8 cellular contexts compared by ENCODE assay signal in the genomic region with DNA sequence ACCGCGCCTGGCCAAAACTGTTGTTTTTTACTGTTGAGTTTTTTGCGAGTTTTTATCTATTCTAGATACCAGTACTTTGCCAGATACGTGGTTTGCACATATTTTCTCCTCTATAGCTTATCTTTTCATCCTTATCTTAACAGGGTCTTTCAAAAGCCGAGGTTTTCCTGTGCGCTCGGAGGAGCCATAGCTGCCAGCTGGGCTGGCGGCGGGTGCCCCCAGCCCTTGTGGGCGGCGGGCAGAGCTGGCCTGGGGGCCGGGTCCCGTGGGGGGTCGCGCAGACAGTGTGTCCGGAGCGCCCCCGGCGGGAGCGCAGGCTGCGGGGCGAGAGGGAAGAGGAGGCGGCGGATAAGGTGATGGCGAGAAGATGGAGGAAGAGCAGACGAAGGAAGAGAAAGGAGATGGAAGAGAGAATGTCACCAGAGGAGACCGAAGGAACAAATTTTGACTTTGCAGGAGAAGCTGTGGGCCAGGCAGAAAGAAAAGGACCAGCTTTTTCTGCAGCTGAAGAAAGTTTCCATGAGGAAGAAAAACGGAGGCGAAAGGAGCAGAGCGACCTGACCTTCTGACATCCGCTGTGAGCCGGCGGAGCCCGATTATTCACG. TPM values are rescaled to one million over a fixed set of nuclear protein-coding genes. Genes with fewer than 3 reads are reported as not detected.
DNase-seq lines count a peak whose midpoint lies in the region; ATAC-seq and TF ChIP-seq lines count a peak whose summit lies in the region.

No MANE protein-coding gene starts in this region.

- H3K36me3 Mint-ChIP-seq in Caco-2 (ENCODE audit: insufficient read depth, unreplicated experiment), result no peaks in the 10 kb centered on the region
- H3K36me3 Mint-ChIP-seq in chondrocyte (ENCODE audit: low read depth), result no peaks in the 10 kb centered on the region
- H3K36me3 Mint-ChIP-seq in naive thymus-derived CD8-positive, alpha-beta T cell, result peaks cover 0 to 1% (median 0%) of the 10 kb centered on the region in 3 donors

- no peaks in the 10 kb centered on the region for H3K27me3 ChIP-seq in Caco-2 (replicated peaks; ENCODE audit: control insufficient read depth, insufficient read depth, low read length)

- DNase-seq in Caco-2 (no peak), chondrocyte (ENCODE audit: low spot score) (no peak), kidney glomerular epithelial cell (lab: John Stamatoyannopoulos, UW) (no peak)
- peak in 6 of 10 donors; percentile 1 to 63 (median 52) for DNase-seq in naive thymus-derived CD8-positive, alpha-beta T cell
- DNase-seq in NK-92 treated with Interleukin-12 subunit alpha and Interleukin-12 subunit beta, amount 100 ng/mL, for 24 hours (lab: John Stamatoyannopoulos, UW), result no peak
- no peak for DNase-seq in activated CD4-positive, alpha-beta T cell treated with anti-CD3 and anti-CD28 coated beads for 4 hours

- no peaks in the 10 kb centered on the region for H3K4me1 Mint-ChIP-seq in Caco-2 (ENCODE audit: low read depth, unreplicated experiment)
- peaks cover 9% of the 10 kb centered on the region for H3K4me1 Mint-ChIP-seq in chondrocyte (ENCODE audit: low read depth)
- peaks cover 7 to 18% (median 17%) of the 10 kb centered on the region in 4 donors for H3K4me1 Mint-ChIP-seq in naive thymus-derived CD8-positive, alpha-beta T cell

- peak; percentile 42 for ATAC-seq in GM19438 (IDR thresholded peaks at IDR 0.05; ENCODE audit: low read depth, unreplicated experiment)
- peak; percentile 10 for ATAC-seq in HG03521 (IDR thresholded peaks at IDR 0.05; ENCODE audit: unreplicated experiment)
- peak; percentile 50 to 62 for ATAC-seq in naive thymus-derived CD8-positive, alpha-beta T cell

- intact Hi-C loops in Caco-2 (cut with micrococcal nuclease; ENCODE audit: unreplicated experiment), result no loop called here

- POLR2A ChIA-PET in Caco-2 (lab: Charles Lee), result interaction anchor here (0.7 kb wide), 1 partner anchor 202 kb away, joined by 4 read pairs; a partner anchor contains a TSS
- POLR2A ChIA-PET in naive thymus-derived CD8-positive, alpha-beta T cell (lab: Charles Lee), result interaction anchor here (0.7 to 7.8 kb wide), 8 partner anchors 11 to 835 kb away, joined by 3 to 216 read pairs (median 4); a partner anchor contains a TSS

- H3K27ac Mint-ChIP-seq in Caco-2 (ENCODE audit: unreplicated experiment) (peak overlapping the region; percentile 7), chondrocyte (ENCODE audit: unreplicated experiment) (peak overlapping the region; percentile 52)
- H3K27ac Mint-ChIP-seq in naive thymus-derived CD8-positive, alpha-beta T cell, result peak overlapping the region; percentile 88 to 97 (median 94)

- BruUV-seq in Caco-2 (replicated peaks; lab: Mats Ljungman, UMichigan), result no TSS peak

- H3K4me3 ChIP-seq in Caco-2 (ENCODE audit: low read depth, low read length), result peak overlapping the region; percentile 30

- H3K4me1 ChIP-seq in Caco-2, result no peaks in the 10 kb centered on the region

- H3K36me3 ChIP-seq in Caco-2 (ENCODE audit: control insufficient read depth, insufficient read depth, low read length), result no peaks in the 10 kb centered on the region

- H3K9me3 Mint-ChIP-seq in Caco-2 (ENCODE audit: unreplicated experiment) (no peaks in the 10 kb centered on the region), chondrocyte (ENCODE audit: low read depth) (no peaks in the 10 kb centered on the region)
- H3K9me3 Mint-ChIP-seq in naive thymus-derived CD8-positive, alpha-beta T cell, result peaks cover 0 to 2% (median 0%) of the 10 kb centered on the region in 9 donors

- no peaks in the 10 kb centered on the region for H3K9me3 ChIP-seq in Caco-2

- TF ChIP-seq CTCF in Caco-2 (IDR thresholded peaks at IDR 0.05; ENCODE audit: insufficient read depth in 1 of 2, low read depth in 1 of 2, low read length in 1 of 2, severe bottlenecking in 1 of 2, unreplicated experiment in 1 of 2) (no peak), chondrocyte (IDR thresholded peaks at IDR 0.05) (no peak)

- H3K4me3 Mint-ChIP-seq in Caco-2 (ENCODE audit: unreplicated experiment) (peak overlapping the region; percentile 64), chondrocyte (ENCODE audit: unreplicated experiment) (peak overlapping the region; percentile 76)
- H3K4me3 Mint-ChIP-seq in naive thymus-derived CD8-positive, alpha-beta T cell, result peak overlapping the region; percentile 87 to 98 (median 92)

- H3K27me3 Mint-ChIP-seq in Caco-2 (ENCODE audit: insufficient read depth, unreplicated experiment), result no peaks in the 10 kb centered on the region
- no peaks in the 10 kb centered on the region for H3K27me3 Mint-ChIP-seq in chondrocyte (ENCODE audit: low read depth)
- no peaks in the 10 kb centered on the region for H3K27me3 Mint-ChIP-seq in naive thymus-derived CD8-positive, alpha-beta T cell

- CTCF ChIA-PET in Caco-2 (lab: Charles Lee), result no interaction called here

RNA-seq across cellular contexts. Expression of a gene that starts 11.0 kb away (rescaled TPM):
- total RNA-seq in Caco-2 (2022) (346 and 359 TPM in 2 replicates), chondrocyte (311 to 422 TPM (median 322 TPM) in 3 replicates)
- 100 to 1,000 TPM; 671 to 687 TPM for total RNA-seq in naive thymus-derived CD8-positive, alpha-beta T cell
- 100 to 1,000 TPM; 221 to 293 (median 226) TPM for polyA plus RNA-seq in naive thymus-derived CD8-positive, alpha-beta T cell

RNA-seq across cellular contexts. Expression of a gene that starts 33.9 kb away (rescaled TPM):
- 52.6 and 62.2 TPM in 2 replicates for total RNA-seq in Caco-2 (2022)
- total RNA-seq in chondrocyte, result 12.4 to 24.2 TPM (median 15.8 TPM) in 3 replicates
- 10 to 100 TPM; 19.3 to 25.3 TPM for total RNA-seq in naive thymus-derived CD8-positive, alpha-beta T cell
- polyA plus RNA-seq in naive thymus-derived CD8-positive, alpha-beta T cell, result 10 to 100 TPM; 19.2 to 22.8 (median 21.4) TPM

RNA-seq across cellular contexts. Expression of a gene that starts 55.2 kb away (rescaled TPM):
- total RNA-seq in Caco-2 (2022), result 6.7 and 9.5 TPM in 2 replicates
- total RNA-seq in chondrocyte, result not detected in 3 replicates
- not detected for total RNA-seq in naive thymus-derived CD8-positive, alpha-beta T cell
- polyA plus RNA-seq in naive thymus-derived CD8-positive, alpha-beta T cell, result under 1 TPM in 1 of 3 donors, not detected in 2; 0.07 TPM

Comparison
In these comparisons a context has a peak if more than half of its experiments do, and no peak if none do; other contexts are left out.
1. DNase-seq: peak in naive thymus-derived CD8-positive, alpha-beta T cell (6 of 10); none in Caco-2 (0 of 2), chondrocyte (single experiment), kidney glomerular epithelial cell (single experiment), NK-92 treated with Interleukin-12 subunit alpha and Interleukin-12 subunit beta, amount 100 ng/mL, for 24 hours (single experiment) and activated CD4-positive, alpha-beta T cell treated with anti-CD3 and anti-CD28 coated beads for 4 hours (0 of 2).
2. H3K27ac Mint-ChIP-seq: peak in every context shown above with its lines; median percentile 94 in naive thymus-derived CD8-positive, alpha-beta T cell; 52 in chondrocyte; 7 in Caco-2.
3. Peak in every context shown above with its lines, with median percentiles within 50 percentile points of each other: H3K4me3 Mint-ChIP-seq and ATAC-seq.